23 cellular contexts compared by ENCODE assay signal in genomic region chr4:74044676-74045075, GRCh38. TPM values are rescaled to one million over a fixed set of nuclear protein-coding genes. Genes with fewer than 3 reads are reported as not detected.
A peak's percentile ranks its signal among the peaks of the same experiment; 100 is the strongest.
DNase-seq lines count a peak whose midpoint lies in the region; ATAC-seq, FAIRE-seq and TF ChIP-seq lines count a peak whose summit lies in the region.
"Had no signal": no experiment of that assay in that cellular context is flagged by ENCODE, and none has a peak within 500 bp of the region (broad histone marks: within the 10 kb centered on the region; RNA-seq: fewer than 3 reads in every experiment).

No MANE protein-coding gene starts in this region.

- peak overlapping the region; percentile 53 for H3K4me3 Mint-ChIP-seq in HFFc6
- H3K4me3 Mint-ChIP-seq: CD4-positive, alpha-beta T cell; H9; natural killer cell treated with Interleukin-12 subunit alpha and Interleukin-12 subunit beta and Interleukin-15 and Interleukin-18, amount 100 ng/mL, for 72 hours had no signal

- H3K4me1 ChIP-seq in ACC112 (ENCODE audit: control insufficient read depth, insufficient read depth, low read length, unreplicated experiment): peaks cover 38% of the 10 kb centered on the region
- H3K4me1 ChIP-seq: suprapubic skin had no signal

- H3K27me3 Mint-ChIP-seq in HFFc6 (ENCODE audit: insufficient read depth): no peaks in the 10 kb centered on the region

- H3K4me1 Mint-ChIP-seq in HFFc6 (ENCODE audit: low read depth): peaks cover 59% of the 10 kb centered on the region

- peaks cover 16% of the 10 kb centered on the region for H3K9me3 Mint-ChIP-seq in HFFc6

- peak overlapping the region; percentile 69 for H3K27ac Mint-ChIP-seq in HFFc6
- H3K27ac Mint-ChIP-seq: CD4-positive, alpha-beta T cell; H9; natural killer cell treated with Interleukin-12 subunit alpha and Interleukin-12 subunit beta and Interleukin-15 and Interleukin-18, amount 100 ng/mL, for 72 hours had no signal

- H3K79me2 ChIP-seq in ACC112 (ENCODE audit: control insufficient read depth, insufficient read depth, low read length, unreplicated experiment): peaks cover 2% of the 10 kb centered on the region

- H3K27ac ChIP-seq in ACC112 (ENCODE audit: low read depth, low read length): peak overlapping the region; percentile 50
- H3K27ac ChIP-seq: KMS-11, SJSA1, suprapubic skin had no signal

- no peaks in the 10 kb centered on the region for H3K27me3 ChIP-seq in ACC112 (ENCODE audit: insufficient read depth, low read length)
- H3K27me3 ChIP-seq: SJSA1, suprapubic skin had no signal

- H3K4me3 ChIP-seq in ACC112 (ENCODE audit: low read depth, low read length): no peak overlapping the region
- H3K4me3 ChIP-seq: A549, SJSA1, suprapubic skin had no signal

- no peak for TF ChIP-seq CTCF in HFFc6 (IDR thresholded peaks at IDR 0.05)

- no peak for TF ChIP-seq POLR2A in GM12892 (IDR thresholded peaks at IDR 0.05; ENCODE audit: low read depth, low read length)

- DNase-seq in HFFc6: peak; percentile 40
- DNase-seq in astrocyte of the hippocampus (ENCODE audit: low read depth, low spot score): peak; percentile 29
- peak; percentile 73 for DNase-seq in iris pigment epithelial cell (ENCODE audit: low read depth)
- DNase-seq in SW480 (ENCODE audit: low spot score): no peak
- DNase-seq in GM12892 (ENCODE audit: insufficient read length): no peak
- DNase-seq in activated CD4-positive, CD25-positive, alpha-beta regulatory T cell (lab: John Stamatoyannopoulos, UW): no peak
- DNase-seq: activated CD4-positive, CD25-positive, alpha-beta regulatory T cell treated with anti-CD3 and anti-CD28 coated beads, Interleukin-2, amount 50 U/mL, for 72 hours; CD4-positive, alpha-beta T cell; central memory CD4-positive, alpha-beta T cell; DMS79 treated with DMSO at 0.1 percent for 48 hours; effector memory CD4-positive, alpha-beta T cell; H9; hypothalamus; NCI-H1105; NCI-H524 treated with DMSO at 0.1 percent for 48 hours had no signal

- FAIRE-seq in GM12892 (lab: Jason Lieb, UNC): no peak
- FAIRE-seq: A549 had no signal

- ATAC-seq in HG03439 (IDR thresholded peaks at IDR 0.05; ENCODE audit: unreplicated experiment): no peak
- ATAC-seq: A549; natural killer cell treated with Interleukin-12 subunit alpha and Interleukin-12 subunit beta and Interleukin-15 and Interleukin-18, amount 100 ng/mL, for 72 hours had no signal

- no peak overlapping the region for H2AFZ ChIP-seq in ACC112 (ENCODE audit: low read length, unreplicated experiment)

- H3K36me3 Mint-ChIP-seq in HFFc6 (ENCODE audit: low read depth): peaks cover 19% of the 10 kb centered on the region

- no peaks in the 10 kb centered on the region; the same call in 1 of the 2 replicates for H3K36me3 ChIP-seq in ACC112 (ENCODE audit: insufficient read depth, low read length)
- H3K36me3 ChIP-seq: SJSA1, suprapubic skin had no signal

RNA-seq across cellular contexts. Expression of gene CXCL3, which starts 6.2 kb away (rescaled TPM):
- total RNA-seq in HFFc6 (2021; fragmentation: NEBNext Ultra II Directional; extraction: Animal tissue kit (Norgen Biotek cat#: 25700)): 1 to 10 TPM in 4 of 6 experiments, under 1 TPM in 2; 0.40 to 2.3 (median 1.4) TPM
- polyA plus RNA-seq in GM12892 (2012; ENCODE audit: missing spikeins): not detected
- total RNA-seq: natural killer cell treated with Interleukin-12 subunit alpha and Interleukin-12 subunit beta and Interleukin-15 and Interleukin-18, amount 100 ng/mL, for 72 hours had no signal

RNA-seq across cellular contexts. Expression of gene CXCL5, which starts 46.2 kb away (rescaled TPM):
- total RNA-seq in HFFc6 (2021; fragmentation: NEBNext Ultra II Directional; extraction: Animal tissue kit (Norgen Biotek cat#: 25700)): under 1 TPM in 3 of 6 experiments, not detected in 3; 0.07 to 0.17 (median 0.14) TPM
- not detected for polyA plus RNA-seq in GM12892 (2012; ENCODE audit: missing spikeins)
- total RNA-seq: CD4-positive, alpha-beta T cell; natural killer cell treated with Interleukin-12 subunit alpha and Interleukin-12 subunit beta and Interleukin-15 and Interleukin-18, amount 100 ng/mL, for 72 hours; SJSA1; suprapubic skin had no signal

RNA-seq across cellular contexts. Expression of gene CXCL2, which starts 54.3 kb away (rescaled TPM):
- 1 to 10 TPM; 1.1 to 3.2 (median 1.9) TPM for total RNA-seq in HFFc6 (2021; fragmentation: NEBNext Ultra II Directional; extraction: Animal tissue kit (Norgen Biotek cat#: 25700))
- not detected for polyA plus RNA-seq in GM12892 (2012; ENCODE audit: missing spikeins)

RNA-seq across cellular contexts. Expression of gene PPBP, which starts 56.7 kb away (rescaled TPM):
- total RNA-seq in HFFc6 (2021; fragmentation: NEBNext Ultra II Directional; extraction: Animal tissue kit (Norgen Biotek cat#: 25700)): not detected
- not detected for polyA plus RNA-seq in GM12892 (2012; ENCODE audit: missing spikeins)
- total RNA-seq: kidney epithelial cell; natural killer cell treated with Interleukin-12 subunit alpha and Interleukin-12 subunit beta and Interleukin-15 and Interleukin-18, amount 100 ng/mL, for 72 hours; SJSA1; suprapubic skin had no signal

Comparison
In these comparisons a context has a peak if more than half of its experiments do, and no peak if none do; other contexts are left out.
1. DNase-seq: peak in HFFc6 (single experiment), astrocyte of the hippocampus (single experiment) and iris pigment epithelial cell (single experiment); none in SW480 (single experiment), GM12892 (single experiment) and activated CD4-positive, CD25-positive, alpha-beta regulatory T cell (0 of 4).